In the genomic region with DNA sequence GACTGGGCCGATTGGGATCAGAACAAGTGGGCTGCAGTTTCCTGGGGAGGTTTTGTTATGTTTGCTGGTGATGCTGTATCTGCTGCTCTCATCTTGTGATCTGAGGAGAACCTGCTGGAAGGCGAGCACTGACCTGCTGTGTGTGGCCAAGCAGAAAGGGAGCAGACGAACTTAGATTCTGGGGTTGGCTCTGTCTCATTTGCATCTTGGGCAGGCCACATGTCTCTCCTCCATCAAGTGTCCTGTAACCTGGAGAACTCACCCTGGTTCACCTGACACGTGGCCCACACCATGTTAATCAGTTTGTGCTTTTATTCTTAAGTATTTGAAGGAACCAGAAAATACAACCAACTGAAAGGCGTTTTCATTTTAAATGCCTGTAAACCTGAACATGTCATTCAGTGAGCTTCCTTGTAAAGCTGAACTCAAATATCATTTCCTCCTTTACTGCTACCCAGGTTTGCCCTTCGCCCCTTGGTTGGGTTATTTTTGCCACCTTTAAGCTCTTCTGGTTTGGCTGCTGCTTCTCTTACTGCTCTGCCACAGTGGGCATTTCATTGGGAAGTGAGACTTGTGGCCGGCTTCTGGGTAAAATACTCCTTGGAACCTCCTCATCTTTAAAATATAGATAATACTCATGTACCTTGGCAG, we compare ENCODE assay signal across 10 cellular contexts. TPM values are rescaled to one million over a fixed set of nuclear protein-coding genes. Genes with fewer than 3 reads are reported as not detected.
DNase-seq lines count a peak whose midpoint lies in the region; ATAC-seq and FAIRE-seq lines count a peak whose summit lies in the region.
"Had no signal": no experiment of that assay in that cellular context is flagged by ENCODE, and none has a peak within 500 bp of the region (broad histone marks: within the 10 kb centered on the region; RNA-seq: fewer than 3 reads in every experiment).

No MANE protein-coding gene starts in this region.

- H3K27ac Mint-ChIP-seq in T-helper 17 cell: peak overlapping the region; percentile 75
- peak overlapping the region; percentile 95 for H3K27ac Mint-ChIP-seq in stimulated activated naive B cell treated with anti-CD40 and anti-IgM and Interleukin-4, amounts not matched to agents 10 μg/mL and 1 μg/mL and 100 μg/mL, for 72 hours

- H3K4me1 Mint-ChIP-seq in T-helper 17 cell: peaks cover 22% of the 10 kb centered on the region
- H3K4me1 Mint-ChIP-seq in stimulated activated naive B cell treated with anti-CD40 and anti-IgM and Interleukin-4, amounts not matched to agents 10 μg/mL and 1 μg/mL and 100 μg/mL, for 72 hours: peaks cover 56 to 91% of the 10 kb centered on the region in 2 donors

- peaks cover 3% of the 10 kb centered on the region for H3K36me3 Mint-ChIP-seq in T-helper 17 cell (ENCODE audit: low read depth)
- peaks cover 14 to 49% of the 10 kb centered on the region in 2 donors for H3K36me3 Mint-ChIP-seq in stimulated activated naive B cell treated with anti-CD40 and anti-IgM and Interleukin-4, amounts not matched to agents 10 μg/mL and 1 μg/mL and 100 μg/mL, for 72 hours

- H3K4me3 Mint-ChIP-seq in T-helper 17 cell: no peak overlapping the region
- H3K4me3 Mint-ChIP-seq in stimulated activated naive B cell treated with anti-CD40 and anti-IgM and Interleukin-4, amounts not matched to agents 10 μg/mL and 1 μg/mL and 100 μg/mL, for 72 hours: peak overlapping the region; percentile 70 to 72
- H3K4me3 Mint-ChIP-seq: naive thymus-derived CD4-positive, alpha-beta T cell had no signal

- DNase-seq in NCI-H2171 treated with DMSO at 0.1 percent for 48 hours (lab: John Stamatoyannopoulos, UW) (peak; percentile 17), NCI-H2171 (lab: John Stamatoyannopoulos, UW) (no peak), T-helper 17 cell (no peak), urothelium cell line (ENCODE audit: low spot score) (no peak)
- no peak for DNase-seq in stimulated activated naive B cell treated with anti-CD40 and anti-IgM and Interleukin-4, amounts not matched to agents 10 μg/mL and 1 μg/mL and 100 μg/mL, for 72 hours
- DNase-seq: naive thymus-derived CD4-positive, alpha-beta T cell had no signal

- no peaks in the 10 kb centered on the region for H3K9me3 ChIP-seq in T-helper 17 cell (ENCODE audit: control insufficient read depth, low read length, poor library complexity, severe bottlenecking)

- H3K9me3 Mint-ChIP-seq in stimulated activated naive B cell treated with anti-CD40 and anti-IgM and Interleukin-4, amounts not matched to agents 10 μg/mL and 1 μg/mL and 100 μg/mL, for 72 hours: no peaks in the 10 kb centered on the region
- H3K9me3 Mint-ChIP-seq: naive thymus-derived CD4-positive, alpha-beta T cell had no signal

- ATAC-seq in HG02870 (IDR thresholded peaks at IDR 0.05; ENCODE audit: unreplicated experiment) (peak; percentile 82), T-helper 17 cell (no peak), HG02840 (IDR thresholded peaks at IDR 0.05; ENCODE audit: low FRiP score, unreplicated experiment) (no peak), GM18520 (IDR thresholded peaks at IDR 0.05; ENCODE audit: unreplicated experiment) (no peak)
- ATAC-seq in stimulated activated naive B cell treated with anti-CD40 and anti-IgM and Interleukin-4, amounts not matched to agents 10 μg/mL and 1 μg/mL and 100 μg/mL, for 72 hours (replicated peaks): peak; percentile 78 to 79
- ATAC-seq: naive thymus-derived CD4-positive, alpha-beta T cell had no signal

- no peaks in the 10 kb centered on the region for H3K27me3 Mint-ChIP-seq in T-helper 17 cell
- H3K27me3 Mint-ChIP-seq in stimulated activated naive B cell treated with anti-CD40 and anti-IgM and Interleukin-4, amounts not matched to agents 10 μg/mL and 1 μg/mL and 100 μg/mL, for 72 hours: no peaks in the 10 kb centered on the region
- H3K27me3 Mint-ChIP-seq: naive thymus-derived CD4-positive, alpha-beta T cell had no signal

- no peak for FAIRE-seq in urothelium cell line (lab: Jason Lieb, UNC)
- FAIRE-seq: A204.1 had no signal

RNA-seq across cellular contexts. Expression of gene TRAK1, which starts 33.5 kb away (rescaled TPM):
- total RNA-seq in T-helper 17 cell: 10 to 100 TPM; 22.6 to 23.8 TPM

Comparison
In these comparisons a context has a peak if more than half of its experiments do, and no peak if none do; other contexts are left out.
1. ATAC-seq: peak in HG02870 (single experiment) and stimulated activated naive B cell treated with anti-CD40 and anti-IgM and Interleukin-4, amounts not matched to agents 10 μg/mL and 1 μg/mL and 100 μg/mL, for 72 hours (2 of 2); none in T-helper 17 cell (single experiment), HG02840 (single experiment) and GM18520 (single experiment).